ENCODE assay signal across 8 cellular contexts in the genomic region with DNA sequence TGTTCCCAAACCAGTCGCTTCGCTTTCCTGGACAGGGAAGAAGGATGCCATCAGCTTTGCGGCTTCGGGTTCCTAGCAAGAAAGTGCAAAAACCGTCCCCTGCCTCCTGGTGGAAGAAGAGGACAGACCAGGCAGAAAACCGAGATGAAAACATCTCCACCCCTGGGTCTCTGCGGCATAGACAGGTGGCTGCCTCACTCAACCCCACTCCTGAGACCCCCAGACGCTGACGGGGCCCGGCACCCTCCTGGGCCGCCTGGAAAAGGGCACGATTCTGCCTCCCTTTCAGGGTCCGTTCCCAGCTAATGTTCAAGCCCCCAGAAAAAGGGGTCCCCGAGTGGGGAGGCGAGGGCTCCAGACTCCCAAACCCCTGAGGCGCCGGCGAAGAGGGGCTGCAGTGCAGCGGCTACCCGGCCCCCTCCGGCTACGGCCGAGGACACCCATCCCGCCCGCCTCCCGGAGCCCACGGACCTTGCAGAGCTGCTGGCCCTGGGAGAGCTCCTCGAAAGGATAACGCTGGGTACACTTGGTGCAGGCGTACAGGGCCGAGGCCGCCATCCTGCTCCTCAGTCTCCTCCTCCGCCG. TPM values are rescaled to one million over a fixed set of nuclear protein-coding genes. Genes with fewer than 3 reads are reported as not detected.
A peak's percentile ranks its signal among the peaks of the same experiment; 100 is the strongest.
DNase-seq lines count a peak whose midpoint lies in the region; ATAC-seq and TF ChIP-seq lines count a peak whose summit lies in the region.

No MANE protein-coding gene starts in this region.

- DNase-seq in activated T-cell treated with anti-CD3 and anti-CD28 coated beads for 4 hours: peak; percentile 6
- no peak for DNase-seq in activated T-cell treated with anti-CD3 and anti-CD28 coated beads, Interleukin-2, amount 50 U/mL, for 1 hour
- peak; percentile 25 for DNase-seq in KG1 (lab: John Stamatoyannopoulos, UW)
- DNase-seq in WERI-Rb-1: peak; percentile 59

- peak overlapping the region; percentile 86 for H3K9ac ChIP-seq in endocrine pancreas (ENCODE audit: control insufficient read depth, insufficient read depth, low read length)
- peak overlapping the region; percentile 88 for H3K9ac ChIP-seq in muscle layer of colon (ENCODE audit: low read length)

- H3K9me3 ChIP-seq in WERI-Rb-1 (ENCODE audit: severe bottlenecking) (no peaks in the 10 kb centered on the region), endocrine pancreas (ENCODE audit: control insufficient read depth, low read length) (no peaks in the 10 kb centered on the region), muscle layer of colon (ENCODE audit: low read length) (no peaks in the 10 kb centered on the region), thymus (ENCODE audit: control insufficient read depth) (no peaks in the 10 kb centered on the region)

- no peak for ATAC-seq in HG02798 (IDR thresholded peaks at IDR 0.05; ENCODE audit: poor library complexity, unreplicated experiment)

- H3K27me3 ChIP-seq in WERI-Rb-1 (ENCODE audit: insufficient read depth, low read depth, severe bottlenecking) (no peaks in the 10 kb centered on the region), endocrine pancreas (ENCODE audit: control insufficient read depth, insufficient read depth, low read length) (no peaks in the 10 kb centered on the region), muscle layer of colon (ENCODE audit: control insufficient read depth in 1 of 2, insufficient read depth in 2 of 2, low read length in 2 of 2) (no peaks in the 10 kb centered on the region), thymus (ENCODE audit: control insufficient read depth, insufficient read depth) (no peaks in the 10 kb centered on the region)

- H3K4me3 ChIP-seq in WERI-Rb-1 (ENCODE audit: low read depth, low read length): peak overlapping the region; percentile 71
- peak overlapping the region; percentile 74 for H3K4me3 ChIP-seq in endocrine pancreas (ENCODE audit: control insufficient read depth, insufficient read depth, low read length)
- H3K4me3 ChIP-seq in muscle layer of colon (ENCODE audit: low read depth in 1 of 2, low read length in 2 of 2): peak overlapping the region; percentile 89 to 100
- peak overlapping the region; percentile 91 for H3K4me3 ChIP-seq in thymus (ENCODE audit: low read length)

- peaks cover 45% of the 10 kb centered on the region for H3K36me3 ChIP-seq in WERI-Rb-1
- no peaks in the 10 kb centered on the region for H3K36me3 ChIP-seq in endocrine pancreas (ENCODE audit: control insufficient read depth, insufficient read depth, low read length)
- peaks cover 19% of the 10 kb centered on the region for H3K36me3 ChIP-seq in muscle layer of colon (ENCODE audit: insufficient read depth, low read length)
- peaks cover 5% of the 10 kb centered on the region for H3K36me3 ChIP-seq in thymus (ENCODE audit: control insufficient read depth, insufficient read depth)

- H3K4me1 ChIP-seq in endocrine pancreas (ENCODE audit: control insufficient read depth, insufficient read depth, low read length): peaks cover 23% of the 10 kb centered on the region
- H3K4me1 ChIP-seq in muscle layer of colon (ENCODE audit: insufficient read depth, low read length): peaks cover 21% of the 10 kb centered on the region
- peaks cover 10% of the 10 kb centered on the region for H3K4me1 ChIP-seq in thymus (ENCODE audit: control insufficient read depth, insufficient read depth, low read length)

- peak; percentile 44; the same call in 1 of the 2 replicates for TF ChIP-seq CTCF in WERI-Rb-1 (IDR thresholded peaks at IDR 0.05; ENCODE audit: low read depth, low read length)

- H3K27ac ChIP-seq in WERI-Rb-1: peak overlapping the region; percentile 98
- H3K27ac ChIP-seq in muscle layer of colon (ENCODE audit: low read depth, low read length): peak overlapping the region; percentile 100
- H3K27ac ChIP-seq in thymus (ENCODE audit: low read depth): peak overlapping the region; percentile 99

- WGBS in thymus: under 1% methylated on average over 34 of the region's 34 CpGs

RNA-seq across cellular contexts. Expression of a gene that starts 0.6 kb away (rescaled TPM):
- polyA plus RNA-seq in thymus: 27.5 TPM

RNA-seq across cellular contexts. Expression of a gene that starts 1.3 kb away (rescaled TPM):
- polyA plus RNA-seq in thymus: 42.8 TPM
